9 cellular contexts compared by ENCODE assay signal in genomic region chr6:134235937-134236751, GRCh38.
A peak's percentile ranks its signal among the peaks of the same experiment; 100 is the strongest.
DNase-seq lines count a peak whose midpoint lies in the region; ATAC-seq and TF ChIP-seq lines count a peak whose summit lies in the region.
"Had no signal": no experiment of that assay in that cellular context is flagged by ENCODE, and none has a peak within 500 bp of the region (broad histone marks: within the 10 kb centered on the region; RNA-seq: fewer than 3 reads in every experiment).

No MANE protein-coding gene starts in this region.

- peak; percentile 94 for ATAC-seq in GM18511 (IDR thresholded peaks at IDR 0.05; ENCODE audit: unreplicated experiment)
- peak; percentile 55 for ATAC-seq in central memory CD8-positive, alpha-beta T cell (replicated peaks; ENCODE audit: extremely low read depth, poor library complexity, severe bottlenecking)
- peak; percentile 88 for ATAC-seq in stimulated activated naive CD8-positive, alpha-beta T cell treated with anti-CD3 and anti-CD28 coated beads, Interleukin-15, amount 100 ng/mL, for 72 hours

- no peaks in the 10 kb centered on the region for H3K9me3 Mint-ChIP-seq in HFFc6
- no peaks in the 10 kb centered on the region for H3K9me3 Mint-ChIP-seq in central memory CD8-positive, alpha-beta T cell
- H3K9me3 Mint-ChIP-seq in stimulated activated naive CD8-positive, alpha-beta T cell treated with anti-CD3 and anti-CD28 coated beads, Interleukin-15, amount 100 ng/mL, for 72 hours, result peaks cover 0 to 5% of the 10 kb centered on the region in 2 donors
- H3K9me3 Mint-ChIP-seq: nephron had no signal

- peaks cover 1% of the 10 kb centered on the region; the same call in 1 of the 2 replicates for H3K27me3 Mint-ChIP-seq in HFFc6 (ENCODE audit: insufficient read depth)
- no peaks in the 10 kb centered on the region for H3K27me3 Mint-ChIP-seq in central memory CD8-positive, alpha-beta T cell
- H3K27me3 Mint-ChIP-seq in stimulated activated naive CD8-positive, alpha-beta T cell treated with anti-CD3 and anti-CD28 coated beads, Interleukin-15, amount 100 ng/mL, for 72 hours, result no peaks in the 10 kb centered on the region

- peak; percentile 71 for DNase-seq in HFFc6
- peak; percentile 13 for DNase-seq in NCI-H226
- DNase-seq in central memory CD8-positive, alpha-beta T cell (ENCODE audit: low spot score in 2 of 2), result no peak
- peak in 1 of 2 donors; percentile 26 for DNase-seq in stimulated activated naive CD8-positive, alpha-beta T cell treated with anti-CD3 and anti-CD28 coated beads, Interleukin-15, amount 100 ng/mL, for 72 hours
- DNase-seq in hippocampal formation (lab: John Stamatoyannopoulos, UW), result no peak
- no peak for DNase-seq in LoVo (ENCODE audit: low spot score)
- DNase-seq in effector CD8-positive, alpha-beta T cell (lab: John Stamatoyannopoulos, UW), result no peak

- peaks cover 20% of the 10 kb centered on the region for H3K4me1 Mint-ChIP-seq in HFFc6 (ENCODE audit: low read depth)
- H3K4me1 Mint-ChIP-seq in central memory CD8-positive, alpha-beta T cell, result peaks cover 29% of the 10 kb centered on the region
- H3K4me1 Mint-ChIP-seq in stimulated activated naive CD8-positive, alpha-beta T cell treated with anti-CD3 and anti-CD28 coated beads, Interleukin-15, amount 100 ng/mL, for 72 hours, result peaks cover 69% of the 10 kb centered on the region

- no peaks in the 10 kb centered on the region for H3K36me3 Mint-ChIP-seq in HFFc6 (ENCODE audit: low read depth)
- no peaks in the 10 kb centered on the region for H3K36me3 Mint-ChIP-seq in central memory CD8-positive, alpha-beta T cell (ENCODE audit: insufficient read depth)

- peak overlapping the region; percentile 68 for H3K27ac Mint-ChIP-seq in HFFc6
- no peak overlapping the region for H3K27ac Mint-ChIP-seq in central memory CD8-positive, alpha-beta T cell (ENCODE audit: low read depth)
- H3K27ac Mint-ChIP-seq in stimulated activated naive CD8-positive, alpha-beta T cell treated with anti-CD3 and anti-CD28 coated beads, Interleukin-15, amount 100 ng/mL, for 72 hours, result peak overlapping the region; percentile 95 to 98
- H3K27ac Mint-ChIP-seq: nephron had no signal

- peak overlapping the region; percentile 32; the same call in 1 of the 2 replicates for H3K4me3 Mint-ChIP-seq in HFFc6
- H3K4me3 Mint-ChIP-seq in central memory CD8-positive, alpha-beta T cell, result no peak overlapping the region
- H3K4me3 Mint-ChIP-seq in stimulated activated naive CD8-positive, alpha-beta T cell treated with anti-CD3 and anti-CD28 coated beads, Interleukin-15, amount 100 ng/mL, for 72 hours, result peak overlapping the region; percentile 44 to 48
- H3K4me3 Mint-ChIP-seq: nephron had no signal

- TF ChIP-seq CTCF in HFFc6 (IDR thresholded peaks at IDR 0.05), result no peak

Comparison
In these comparisons a context has a peak if more than half of its experiments do, and no peak if none do; other contexts are left out.
1. DNase-seq: peak in HFFc6 (single experiment) and NCI-H226 (single experiment); none in central memory CD8-positive, alpha-beta T cell (0 of 2), hippocampal formation (0 of 2), LoVo (single experiment) and effector CD8-positive, alpha-beta T cell (single experiment).
2. Peak in every context shown above with its lines, with median percentiles within 50 percentile points of each other: ATAC-seq.